ENCODE assay signal across 1 cellular context in the genomic region with DNA sequence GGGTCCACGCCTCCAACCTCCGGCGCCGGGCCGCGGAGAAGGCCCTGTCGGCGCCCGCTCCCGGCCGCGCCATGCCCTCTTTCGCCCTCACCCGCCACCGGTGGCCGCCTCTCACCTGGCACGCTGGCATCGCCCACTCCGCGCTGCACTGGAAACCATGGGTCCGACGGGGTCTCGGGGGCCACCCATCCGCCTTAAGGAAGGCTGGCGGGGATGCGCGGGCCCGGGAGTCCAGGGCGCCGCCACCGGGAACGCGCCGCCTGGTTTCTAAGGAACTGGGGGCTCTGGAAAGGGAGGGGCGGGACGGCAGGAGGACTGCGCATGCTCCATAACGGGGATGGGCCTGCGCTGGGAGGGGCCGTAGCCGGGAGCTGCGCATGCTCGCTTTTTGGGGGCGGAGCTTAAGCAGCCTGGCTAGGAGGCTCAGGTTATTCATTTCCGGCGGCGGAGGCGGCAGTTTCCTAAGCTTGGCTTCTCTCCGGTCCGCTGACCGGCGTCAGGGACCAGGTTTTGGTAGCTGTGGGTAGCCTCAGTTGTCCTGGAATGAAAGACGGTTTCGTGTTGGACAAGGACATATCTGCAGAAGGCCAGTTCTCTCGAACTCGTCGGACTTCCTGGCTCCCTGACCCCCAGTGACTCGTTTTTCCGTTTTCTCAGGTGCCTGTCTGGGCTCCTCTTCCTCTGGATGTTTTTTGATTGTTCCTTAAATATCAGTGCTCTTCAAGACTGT.
TF ChIP-seq lines count a peak whose summit lies in the region.

A gene with protein sequence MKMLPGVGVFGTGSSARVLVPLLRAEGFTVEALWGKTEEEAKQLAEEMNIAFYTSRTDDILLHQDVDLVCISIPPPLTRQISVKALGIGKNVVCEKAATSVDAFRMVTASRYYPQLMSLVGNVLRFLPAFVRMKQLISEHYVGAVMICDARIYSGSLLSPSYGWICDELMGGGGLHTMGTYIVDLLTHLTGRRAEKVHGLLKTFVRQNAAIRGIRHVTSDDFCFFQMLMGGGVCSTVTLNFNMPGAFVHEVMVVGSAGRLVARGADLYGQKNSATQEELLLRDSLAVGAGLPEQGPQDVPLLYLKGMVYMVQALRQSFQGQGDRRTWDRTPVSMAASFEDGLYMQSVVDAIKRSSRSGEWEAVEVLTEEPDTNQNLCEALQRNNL (minus strand): TSS at position 269 of the 730 bp plus-strand sequence. CDS start 33,601 bp downstream, outside the sequence.

TF ChIP-seq in HepG2, 621 proteins besides CTCF, POLR2A, EP300 and RAD21 (continued from another document and continues in another):
- TF ChIP-seq PHF20 (CRISPR knock-in tag; IDR thresholded peaks at IDR 0.05) (peak; percentile 64; the same call in 1 of the 2 replicates), ZBTB21 (CRISPR knock-in tag; IDR thresholded peaks at IDR 0.05) (no peak), TEAD3 (CRISPR knock-in tag; optimal IDR thresholded peaks at IDR 0.05; ENCODE audit: borderline replicate concordance) (no peak), ZNF296 (CRISPR knock-in tag; conservative IDR thresholded peaks at IDR 0.05) (no peak), ATM (IDR thresholded peaks at IDR 0.05; ENCODE audit: borderline replicate concordance) (no peak), MAFK (conservative IDR thresholded peaks at IDR 0.05 in 1 of 2, IDR thresholded peaks at IDR 0.05 in 1 of 2; ENCODE audit: low read length in 2 of 2) (no peak), ZSCAN29 (CRISPR knock-in tag; conservative IDR thresholded peaks at IDR 0.05) (no peak), ZNF256 (CRISPR knock-in tag; conservative IDR thresholded peaks at IDR 0.05) (peak; percentile 85; the same call in 1 of the 2 replicates), BRCA1 (CRISPR knock-in tag; IDR thresholded peaks at IDR 0.05) (peak; percentile 85; the same call in 1 of the 2 replicates), SIX4 (CRISPR knock-in tag; IDR thresholded peaks at IDR 0.05) (no peak; the same call in 1 of the 2 replicates), ZNF10 (CRISPR knock-in tag; IDR thresholded peaks at IDR 0.05; ENCODE audit: borderline replicate concordance, low read depth) (no peak), ARHGAP35 (CRISPR knock-in tag; IDR thresholded peaks at IDR 0.05; ENCODE audit: borderline replicate concordance) (peak; percentile 61; the same call in 1 of the 2 replicates), ZNF556 (CRISPR knock-in tag; IDR thresholded peaks at IDR 0.05; ENCODE audit: borderline replicate concordance) (no peak), KDM4B (CRISPR knock-in tag; IDR thresholded peaks at IDR 0.05) (no peak), ZNF773 (CRISPR knock-in tag; IDR thresholded peaks at IDR 0.05; ENCODE audit: borderline replicate concordance) (0 out of 2 replicates have a peak, but pooled peaks have one; percentile 77), NR2F1 (CRISPR knock-in tag; IDR thresholded peaks at IDR 0.05) (0 out of 4 replicates have a peak, but pooled peaks of 1 of the 2 experiments have one; percentile 22), MAF1 (CRISPR knock-in tag; IDR thresholded peaks at IDR 0.05; ENCODE audit: borderline replicate concordance) (no peak; the same call in 1 of the 2 replicates), ZMYM2 (CRISPR knock-in tag; IDR thresholded peaks at IDR 0.05) (no peak), CCDC6 (CRISPR knock-in tag; IDR thresholded peaks at IDR 0.05) (peak; percentile 39; the same call in 1 of the 2 replicates), TGIF2 (CRISPR knock-in tag; IDR thresholded peaks at IDR 0.05) (0 out of 2 replicates have a peak, but pooled peaks have one; percentile 49), PCBP1 (IDR thresholded peaks at IDR 0.05; ENCODE audit: borderline replicate concordance, low read depth, low read length) (no peak), PITX1 (CRISPR knock-in tag; IDR thresholded peaks at IDR 0.05) (peak; percentile 46; the same call in 1 of the 2 replicates), SIN3B (IDR thresholded peaks at IDR 0.05; ENCODE audit: low read length) (no peak; the same call in 1 of the 2 replicates), ZNF121 (CRISPR knock-in tag; IDR thresholded peaks at IDR 0.05) (no peak), SUZ12 (IDR thresholded peaks at IDR 0.05; ENCODE audit: low read depth, low read length) (no peak)
- TF ChIP-seq, protein P1, sequence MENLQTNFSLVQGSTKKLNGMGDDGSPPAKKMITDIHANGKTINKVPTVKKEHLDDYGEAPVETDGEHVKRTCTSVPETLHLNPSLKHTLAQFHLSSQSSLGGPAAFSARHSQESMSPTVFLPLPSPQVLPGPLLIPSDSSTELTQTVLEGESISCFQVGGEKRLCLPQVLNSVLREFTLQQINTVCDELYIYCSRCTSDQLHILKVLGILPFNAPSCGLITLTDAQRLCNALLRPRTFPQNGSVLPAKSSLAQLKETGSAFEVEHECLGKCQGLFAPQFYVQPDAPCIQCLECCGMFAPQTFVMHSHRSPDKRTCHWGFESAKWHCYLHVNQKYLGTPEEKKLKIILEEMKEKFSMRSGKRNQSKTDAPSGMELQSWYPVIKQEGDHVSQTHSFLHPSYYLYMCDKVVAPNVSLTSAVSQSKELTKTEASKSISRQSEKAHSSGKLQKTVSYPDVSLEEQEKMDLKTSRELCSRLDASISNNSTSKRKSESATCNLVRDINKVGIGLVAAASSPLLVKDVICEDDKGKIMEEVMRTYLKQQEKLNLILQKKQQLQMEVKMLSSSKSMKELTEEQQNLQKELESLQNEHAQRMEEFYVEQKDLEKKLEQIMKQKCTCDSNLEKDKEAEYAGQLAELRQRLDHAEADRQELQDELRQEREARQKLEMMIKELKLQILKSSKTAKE (CRISPR knock-in tag; IDR thresholded peaks at IDR 0.05; ENCODE audit: borderline replicate concordance): no peak
- TF ChIP-seq, protein P2, sequence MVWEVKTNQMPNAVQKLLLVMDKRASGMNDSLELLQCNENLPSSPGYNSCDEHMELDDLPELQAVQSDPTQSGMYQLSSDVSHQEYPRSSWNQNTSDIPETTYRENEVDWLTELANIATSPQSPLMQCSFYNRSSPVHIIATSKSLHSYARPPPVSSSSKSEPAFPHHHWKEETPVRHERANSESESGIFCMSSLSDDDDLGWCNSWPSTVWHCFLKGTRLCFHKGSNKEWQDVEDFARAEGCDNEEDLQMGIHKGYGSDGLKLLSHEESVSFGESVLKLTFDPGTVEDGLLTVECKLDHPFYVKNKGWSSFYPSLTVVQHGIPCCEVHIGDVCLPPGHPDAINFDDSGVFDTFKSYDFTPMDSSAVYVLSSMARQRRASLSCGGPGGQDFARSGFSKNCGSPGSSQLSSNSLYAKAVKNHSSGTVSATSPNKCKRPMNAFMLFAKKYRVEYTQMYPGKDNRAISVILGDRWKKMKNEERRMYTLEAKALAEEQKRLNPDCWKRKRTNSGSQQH (CRISPR knock-in tag; IDR thresholded peaks at IDR 0.05; ENCODE audit: low read depth): no peak
- TF ChIP-seq, protein P3, sequence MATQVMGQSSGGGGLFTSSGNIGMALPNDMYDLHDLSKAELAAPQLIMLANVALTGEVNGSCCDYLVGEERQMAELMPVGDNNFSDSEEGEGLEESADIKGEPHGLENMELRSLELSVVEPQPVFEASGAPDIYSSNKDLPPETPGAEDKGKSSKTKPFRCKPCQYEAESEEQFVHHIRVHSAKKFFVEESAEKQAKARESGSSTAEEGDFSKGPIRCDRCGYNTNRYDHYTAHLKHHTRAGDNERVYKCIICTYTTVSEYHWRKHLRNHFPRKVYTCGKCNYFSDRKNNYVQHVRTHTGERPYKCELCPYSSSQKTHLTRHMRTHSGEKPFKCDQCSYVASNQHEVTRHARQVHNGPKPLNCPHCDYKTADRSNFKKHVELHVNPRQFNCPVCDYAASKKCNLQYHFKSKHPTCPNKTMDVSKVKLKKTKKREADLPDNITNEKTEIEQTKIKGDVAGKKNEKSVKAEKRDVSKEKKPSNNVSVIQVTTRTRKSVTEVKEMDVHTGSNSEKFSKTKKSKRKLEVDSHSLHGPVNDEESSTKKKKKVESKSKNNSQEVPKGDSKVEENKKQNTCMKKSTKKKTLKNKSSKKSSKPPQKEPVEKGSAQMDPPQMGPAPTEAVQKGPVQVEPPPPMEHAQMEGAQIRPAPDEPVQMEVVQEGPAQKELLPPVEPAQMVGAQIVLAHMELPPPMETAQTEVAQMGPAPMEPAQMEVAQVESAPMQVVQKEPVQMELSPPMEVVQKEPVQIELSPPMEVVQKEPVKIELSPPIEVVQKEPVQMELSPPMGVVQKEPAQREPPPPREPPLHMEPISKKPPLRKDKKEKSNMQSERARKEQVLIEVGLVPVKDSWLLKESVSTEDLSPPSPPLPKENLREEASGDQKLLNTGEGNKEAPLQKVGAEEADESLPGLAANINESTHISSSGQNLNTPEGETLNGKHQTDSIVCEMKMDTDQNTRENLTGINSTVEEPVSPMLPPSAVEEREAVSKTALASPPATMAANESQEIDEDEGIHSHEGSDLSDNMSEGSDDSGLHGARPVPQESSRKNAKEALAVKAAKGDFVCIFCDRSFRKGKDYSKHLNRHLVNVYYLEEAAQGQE (IDR thresholded peaks at IDR 0.05; ENCODE audit: borderline replicate concordance in 1 of 2, low read depth in 1 of 2, low read length in 2 of 2): peak in 1 of 2 experiments; percentile 56; a peak in 1 of 4 replicates
- TF ChIP-seq, protein P4, sequence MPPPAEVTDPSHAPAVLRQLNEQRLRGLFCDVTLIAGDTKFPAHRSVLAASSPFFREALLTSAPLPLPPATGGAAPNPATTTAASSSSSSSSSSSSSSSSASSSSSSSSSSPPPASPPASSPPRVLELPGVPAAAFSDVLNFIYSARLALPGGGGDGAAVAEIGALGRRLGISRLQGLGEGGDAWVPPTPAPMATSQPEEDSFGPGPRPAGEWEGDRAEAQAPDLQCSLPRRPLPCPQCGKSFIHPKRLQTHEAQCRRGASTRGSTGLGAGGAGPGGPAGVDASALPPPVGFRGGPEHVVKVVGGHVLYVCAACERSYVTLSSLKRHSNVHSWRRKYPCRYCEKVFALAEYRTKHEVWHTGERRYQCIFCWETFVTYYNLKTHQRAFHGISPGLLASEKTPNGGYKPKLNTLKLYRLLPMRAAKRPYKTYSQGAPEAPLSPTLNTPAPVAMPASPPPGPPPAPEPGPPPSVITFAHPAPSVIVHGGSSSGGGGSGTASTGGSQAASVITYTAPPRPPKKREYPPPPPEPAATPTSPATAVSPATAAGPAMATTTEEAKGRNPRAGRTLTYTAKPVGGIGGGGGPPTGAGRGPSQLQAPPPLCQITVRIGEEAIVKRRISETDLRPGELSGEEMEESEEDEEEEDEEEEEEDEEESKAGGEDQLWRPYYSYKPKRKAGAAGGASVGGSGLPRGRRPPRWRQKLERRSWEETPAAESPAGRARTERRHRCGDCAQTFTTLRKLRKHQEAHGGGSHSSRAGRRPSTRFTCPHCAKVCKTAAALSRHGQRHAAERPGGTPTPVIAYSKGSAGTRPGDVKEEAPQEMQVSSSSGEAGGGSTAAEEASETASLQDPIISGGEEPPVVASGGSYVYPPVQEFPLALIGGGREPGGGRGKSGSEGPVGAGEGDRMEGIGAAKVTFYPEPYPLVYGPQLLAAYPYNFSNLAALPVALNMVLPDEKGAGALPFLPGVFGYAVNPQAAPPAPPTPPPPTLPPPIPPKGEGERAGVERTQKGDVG (CRISPR knock-in tag; IDR thresholded peaks at IDR 0.05; ENCODE audit: borderline replicate concordance): no peak
- TF ChIP-seq, protein P5, sequence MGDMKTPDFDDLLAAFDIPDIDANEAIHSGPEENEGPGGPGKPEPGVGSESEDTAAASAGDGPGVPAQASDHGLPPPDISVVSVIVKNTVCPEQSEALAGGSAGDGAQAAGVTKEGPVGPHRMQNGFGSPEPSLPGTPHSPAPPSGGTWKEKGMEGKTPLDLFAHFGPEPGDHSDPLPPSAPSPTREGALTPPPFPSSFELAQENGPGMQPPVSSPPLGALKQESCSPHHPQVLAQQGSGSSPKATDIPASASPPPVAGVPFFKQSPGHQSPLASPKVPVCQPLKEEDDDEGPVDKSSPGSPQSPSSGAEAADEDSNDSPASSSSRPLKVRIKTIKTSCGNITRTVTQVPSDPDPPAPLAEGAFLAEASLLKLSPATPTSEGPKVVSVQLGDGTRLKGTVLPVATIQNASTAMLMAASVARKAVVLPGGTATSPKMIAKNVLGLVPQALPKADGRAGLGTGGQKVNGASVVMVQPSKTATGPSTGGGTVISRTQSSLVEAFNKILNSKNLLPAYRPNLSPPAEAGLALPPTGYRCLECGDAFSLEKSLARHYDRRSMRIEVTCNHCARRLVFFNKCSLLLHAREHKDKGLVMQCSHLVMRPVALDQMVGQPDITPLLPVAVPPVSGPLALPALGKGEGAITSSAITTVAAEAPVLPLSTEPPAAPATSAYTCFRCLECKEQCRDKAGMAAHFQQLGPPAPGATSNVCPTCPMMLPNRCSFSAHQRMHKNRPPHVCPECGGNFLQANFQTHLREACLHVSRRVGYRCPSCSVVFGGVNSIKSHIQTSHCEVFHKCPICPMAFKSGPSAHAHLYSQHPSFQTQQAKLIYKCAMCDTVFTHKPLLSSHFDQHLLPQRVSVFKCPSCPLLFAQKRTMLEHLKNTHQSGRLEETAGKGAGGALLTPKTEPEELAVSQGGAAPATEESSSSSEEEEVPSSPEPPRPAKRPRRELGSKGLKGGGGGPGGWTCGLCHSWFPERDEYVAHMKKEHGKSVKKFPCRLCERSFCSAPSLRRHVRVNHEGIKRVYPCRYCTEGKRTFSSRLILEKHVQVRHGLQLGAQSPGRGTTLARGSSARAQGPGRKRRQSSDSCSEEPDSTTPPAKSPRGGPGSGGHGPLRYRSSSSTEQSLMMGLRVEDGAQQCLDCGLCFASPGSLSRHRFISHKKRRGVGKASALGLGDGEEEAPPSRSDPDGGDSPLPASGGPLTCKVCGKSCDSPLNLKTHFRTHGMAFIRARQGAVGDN (CRISPR knock-in tag; IDR thresholded peaks at IDR 0.05): peak; percentile 93
- TF ChIP-seq, protein P6, sequence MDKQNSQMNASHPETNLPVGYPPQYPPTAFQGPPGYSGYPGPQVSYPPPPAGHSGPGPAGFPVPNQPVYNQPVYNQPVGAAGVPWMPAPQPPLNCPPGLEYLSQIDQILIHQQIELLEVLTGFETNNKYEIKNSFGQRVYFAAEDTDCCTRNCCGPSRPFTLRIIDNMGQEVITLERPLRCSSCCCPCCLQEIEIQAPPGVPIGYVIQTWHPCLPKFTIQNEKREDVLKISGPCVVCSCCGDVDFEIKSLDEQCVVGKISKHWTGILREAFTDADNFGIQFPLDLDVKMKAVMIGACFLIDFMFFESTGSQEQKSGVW (CRISPR knock-in tag; IDR thresholded peaks at IDR 0.05; ENCODE audit: borderline replicate concordance): no peak
- TF ChIP-seq, protein P7, sequence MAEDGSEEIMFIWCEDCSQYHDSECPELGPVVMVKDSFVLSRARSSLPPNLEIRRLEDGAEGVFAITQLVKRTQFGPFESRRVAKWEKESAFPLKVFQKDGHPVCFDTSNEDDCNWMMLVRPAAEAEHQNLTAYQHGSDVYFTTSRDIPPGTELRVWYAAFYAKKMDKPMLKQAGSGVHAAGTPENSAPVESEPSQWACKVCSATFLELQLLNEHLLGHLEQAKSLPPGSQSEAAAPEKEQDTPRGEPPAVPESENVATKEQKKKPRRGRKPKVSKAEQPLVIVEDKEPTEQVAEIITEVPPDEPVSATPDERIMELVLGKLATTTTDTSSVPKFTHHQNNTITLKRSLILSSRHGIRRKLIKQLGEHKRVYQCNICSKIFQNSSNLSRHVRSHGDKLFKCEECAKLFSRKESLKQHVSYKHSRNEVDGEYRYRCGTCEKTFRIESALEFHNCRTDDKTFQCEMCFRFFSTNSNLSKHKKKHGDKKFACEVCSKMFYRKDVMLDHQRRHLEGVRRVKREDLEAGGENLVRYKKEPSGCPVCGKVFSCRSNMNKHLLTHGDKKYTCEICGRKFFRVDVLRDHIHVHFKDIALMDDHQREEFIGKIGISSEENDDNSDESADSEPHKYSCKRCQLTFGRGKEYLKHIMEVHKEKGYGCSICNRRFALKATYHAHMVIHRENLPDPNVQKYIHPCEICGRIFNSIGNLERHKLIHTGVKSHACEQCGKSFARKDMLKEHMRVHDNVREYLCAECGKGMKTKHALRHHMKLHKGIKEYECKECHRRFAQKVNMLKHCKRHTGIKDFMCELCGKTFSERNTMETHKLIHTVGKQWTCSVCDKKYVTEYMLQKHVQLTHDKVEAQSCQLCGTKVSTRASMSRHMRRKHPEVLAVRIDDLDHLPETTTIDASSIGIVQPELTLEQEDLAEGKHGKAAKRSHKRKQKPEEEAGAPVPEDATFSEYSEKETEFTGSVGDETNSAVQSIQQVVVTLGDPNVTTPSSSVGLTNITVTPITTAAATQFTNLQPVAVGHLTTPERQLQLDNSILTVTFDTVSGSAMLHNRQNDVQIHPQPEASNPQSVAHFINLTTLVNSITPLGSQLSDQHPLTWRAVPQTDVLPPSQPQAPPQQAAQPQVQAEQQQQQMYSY (CRISPR knock-in tag; IDR thresholded peaks at IDR 0.05): no peak
